Comparison of ENCODE assay signal across 21 cellular contexts in genomic region chr14:101009531-101009930, GRCh38.
"Had no signal": no experiment of that assay in that cellular context is flagged by ENCODE, and none has a peak within 500 bp of the region (broad histone marks: within the 10 kb centered on the region; RNA-seq: fewer than 3 reads in every experiment).

No MANE protein-coding gene starts in this region.

- H3K27ac Mint-ChIP-seq: activated naive CD8-positive, alpha-beta T cell treated with anti-CD3 and anti-CD28 coated beads, Interleukin-2, amount 10 ng/mL, durations not matched to agents 7 days and 5 days; activated T-helper 1 cell treated with anti-CD3 and anti-CD28 coated beads, Interleukin-12 subunit alpha, Interleukin-12 subunit beta, Interleukin-2, Interleukin-4 antibody, amounts not matched to agents 30 ng/mL and 10 ng/mL and 1 ng/mL, durations not matched to agents 14 hours and 24 hours and 36 hours; progenitor cell of endocrine pancreas; type B pancreatic cell had no signal

- DNase-seq: activated CD4-positive, alpha-beta T cell treated with anti-CD3 and anti-CD28 coated beads for 1 hour; activated CD4-positive, alpha-beta T cell treated with anti-CD3 and anti-CD28 coated beads, Interleukin-2, amount 50 U/mL, for 48 hours; activated naive CD4-positive, alpha-beta T cell treated with Interleukin-2 at 50 U/mL for 16 hours; amygdala; dorsolateral prefrontal cortex; erythroblast; foreskin melanocyte; glutamatergic neuron; hypothalamus; left ventricle myocardium inferior; naive B cell; stimulated activated CD4-positive, alpha-beta T cell treated with anti-CD3 and anti-CD28 coated beads, Interleukin-4, amount 100 ng/mL, for 1 hour; stomach; T-helper 2 cell; testis; WERI-Rb-1 had no signal

- H3K9me3 ChIP-seq: testis had no signal

- H3K36me3 ChIP-seq: cardiac muscle cell, left ventricle myocardium inferior, stomach, WERI-Rb-1 had no signal

- H3K4me3 Mint-ChIP-seq: activated naive CD8-positive, alpha-beta T cell treated with anti-CD3 and anti-CD28 coated beads, Interleukin-2, amount 10 ng/mL, durations not matched to agents 7 days and 5 days; activated T-helper 1 cell treated with anti-CD3 and anti-CD28 coated beads, Interleukin-12 subunit alpha, Interleukin-12 subunit beta, Interleukin-2, Interleukin-4 antibody, amounts not matched to agents 30 ng/mL and 10 ng/mL and 1 ng/mL, durations not matched to agents 14 hours and 24 hours and 36 hours; type B pancreatic cell had no signal

- H3K27me3 ChIP-seq: cardiac muscle cell, dorsolateral prefrontal cortex, testis had no signal

- H3K27ac ChIP-seq: cardiac muscle cell, dorsolateral prefrontal cortex, left ventricle myocardium inferior, stomach, testis, WERI-Rb-1 had no signal

- H3K4me1 ChIP-seq: left ventricle myocardium inferior, testis had no signal

- H3K4me3 ChIP-seq: cardiac muscle cell, dorsolateral prefrontal cortex, left ventricle myocardium inferior, stomach, testis had no signal

- H3K36me3 Mint-ChIP-seq: activated naive CD8-positive, alpha-beta T cell treated with anti-CD3 and anti-CD28 coated beads, Interleukin-2, amount 10 ng/mL, durations not matched to agents 7 days and 5 days; type B pancreatic cell had no signal
